Comparison of ENCODE assay signal across 9 cellular contexts in the genomic region with DNA sequence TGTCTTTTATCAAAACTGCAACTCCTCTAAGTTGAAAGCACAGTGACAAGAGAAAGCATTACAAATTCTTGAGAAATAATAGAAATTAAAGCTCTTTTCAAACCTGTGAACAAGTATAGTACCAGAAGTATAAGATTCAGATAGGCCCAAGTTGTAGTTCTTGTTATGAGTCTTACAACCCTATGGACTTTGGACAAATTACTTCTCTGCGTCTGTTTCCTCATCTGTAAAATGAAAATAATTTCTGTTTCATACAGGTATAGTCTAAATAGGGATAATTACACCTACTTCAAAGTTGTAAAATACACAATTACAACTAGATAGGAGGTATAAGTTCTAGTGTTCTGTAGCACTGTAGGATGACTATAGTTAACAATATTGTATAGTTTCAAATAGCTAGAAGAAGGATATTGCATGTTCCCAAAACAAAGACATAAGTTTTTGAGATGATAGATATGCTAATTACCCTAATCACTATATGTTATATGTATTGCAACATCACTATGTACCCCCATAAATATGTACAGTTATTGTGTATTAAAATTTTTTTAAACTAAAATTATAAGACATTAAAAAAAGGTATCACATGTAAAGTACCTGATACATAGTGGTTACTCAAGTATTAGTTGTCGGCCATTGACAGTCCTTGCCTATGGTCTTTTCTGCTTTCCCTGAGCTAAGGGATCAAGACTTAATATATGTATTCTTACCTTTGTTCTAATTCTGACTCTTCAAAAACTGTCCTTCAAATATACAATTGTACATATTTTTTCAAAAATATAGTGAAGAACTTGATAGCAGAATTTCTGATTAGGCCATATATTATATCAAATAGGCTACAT. TPM values are rescaled to one million over a fixed set of nuclear protein-coding genes. Genes with fewer than 3 reads are reported as not detected.
A peak's percentile ranks its signal among the peaks of the same experiment; 100 is the strongest.
DNase-seq lines count a peak whose midpoint lies in the region; ATAC-seq, FAIRE-seq and TF ChIP-seq lines count a peak whose summit lies in the region.
"Had no signal": no experiment of that assay in that cellular context is flagged by ENCODE, and none has a peak within 500 bp of the region (broad histone marks: within the 10 kb centered on the region; RNA-seq: fewer than 3 reads in every experiment).

No MANE protein-coding gene starts in this region.

- FAIRE-seq in G401.6 (lab: Jason Lieb, UNC), result peak; percentile 25

- WGBS in body of pancreas, 2 donors, result 88 to 89% methylated on average over 2 of the region's 2 CpGs

- TF ChIP-seq CTCF in LNCaP clone FGC (IDR thresholded peaks at IDR 0.05; ENCODE audit: control insufficient read depth, extremely low read depth, insufficient read depth) (no peak), coronary artery (IDR thresholded peaks at IDR 0.05) (no peak), body of pancreas (IDR thresholded peaks at IDR 0.05) (no peak)

- no peak for DNase-seq in LNCaP clone FGC (ENCODE audit: low read depth)
- DNase-seq in coronary artery (ENCODE audit: low spot score), result no peak
- no peak for DNase-seq in middle frontal gyrus (ENCODE audit: extremely low spot score, low spot score)
- no peak for DNase-seq in body of pancreas
- DNase-seq in activated CD4-positive, alpha-beta T cell treated with anti-CD3 and anti-CD28 coated beads, Interleukin-2, amount 10 ng/mL, durations not matched to agents 24 days and 14 days, result no peak
- DNase-seq: NCI-H2227 treated with DMSO at 0.1 percent for 48 hours had no signal

- H3K4me1 Mint-ChIP-seq in activated CD4-positive, alpha-beta T cell treated with anti-CD3 and anti-CD28 coated beads, Interleukin-2, amount 10 ng/mL, durations not matched to agents 24 days and 14 days, result peaks cover 43% of the 10 kb centered on the region

- no peaks in the 10 kb centered on the region for H3K9me3 Mint-ChIP-seq in activated CD4-positive, alpha-beta T cell treated with anti-CD3 and anti-CD28 coated beads, Interleukin-2, amount 10 ng/mL, durations not matched to agents 24 days and 14 days

- TF ChIP-seq POLR2A in body of pancreas (IDR thresholded peaks at IDR 0.05), result no peak

- H3K4me1 ChIP-seq in neuron (ENCODE audit: insufficient read depth, low read length) (peaks cover 40% of the 10 kb centered on the region), body of pancreas (peaks cover 45% of the 10 kb centered on the region)

- no peaks in the 10 kb centered on the region for H3K36me3 Mint-ChIP-seq in activated CD4-positive, alpha-beta T cell treated with anti-CD3 and anti-CD28 coated beads, Interleukin-2, amount 10 ng/mL, durations not matched to agents 24 days and 14 days (ENCODE audit: low read depth)

- no peak for ATAC-seq in GM18868 (IDR thresholded peaks at IDR 0.05; ENCODE audit: unreplicated experiment)
- ATAC-seq in body of pancreas, result no peak

- intact Hi-C loops in body of pancreas (cut with DNase I), result no loop called here
- intact Hi-C loops in activated CD4-positive, alpha-beta T cell treated with anti-CD3 and anti-CD28 coated beads, Interleukin-2, amount 10 ng/mL, durations not matched to agents 24 days and 14 days (cut with micrococcal nuclease), result no loop called here

- H3K36me3 ChIP-seq in neuron (ENCODE audit: insufficient read depth, low read length) (no peaks in the 10 kb centered on the region), body of pancreas (replicated peaks in 1 of 2; ENCODE audit: insufficient read depth in 1 of 2, low read depth in 2 of 2) (no peaks in the 10 kb centered on the region)

- peaks cover 8% of the 10 kb centered on the region for H3K27me3 Mint-ChIP-seq in activated CD4-positive, alpha-beta T cell treated with anti-CD3 and anti-CD28 coated beads, Interleukin-2, amount 10 ng/mL, durations not matched to agents 24 days and 14 days

- H2AFZ ChIP-seq in neuron (ENCODE audit: low read depth, low read length), result no peak overlapping the region

- H3K9me3 ChIP-seq in neuron (ENCODE audit: low read length), result no peaks in the 10 kb centered on the region
- no peaks in the 10 kb centered on the region for H3K9me3 ChIP-seq in body of pancreas

- H3K27ac Mint-ChIP-seq in activated CD4-positive, alpha-beta T cell treated with anti-CD3 and anti-CD28 coated beads, Interleukin-2, amount 10 ng/mL, durations not matched to agents 24 days and 14 days, result no peak overlapping the region

- no peak overlapping the region for H3K4me3 Mint-ChIP-seq in activated CD4-positive, alpha-beta T cell treated with anti-CD3 and anti-CD28 coated beads, Interleukin-2, amount 10 ng/mL, durations not matched to agents 24 days and 14 days

- H3K4me3 ChIP-seq in LNCaP clone FGC (ENCODE audit: low read depth, low read length), result peak overlapping the region; percentile 91
- H3K4me3 ChIP-seq in coronary artery, result peak overlapping the region; percentile 93
- H3K4me3 ChIP-seq in neuron (ENCODE audit: low read length), result peak overlapping the region; percentile 89
- no peak overlapping the region for H3K4me3 ChIP-seq in body of pancreas

- peak overlapping the region in 1 of 2 donors; percentile 94 for H3K27ac ChIP-seq in coronary artery
- peak overlapping the region in 1 of 4 donors; percentile 99 for H3K27ac ChIP-seq in body of pancreas

- H3K27me3 ChIP-seq in neuron (ENCODE audit: insufficient read depth, low read length), result no peaks in the 10 kb centered on the region
- no peaks in the 10 kb centered on the region for H3K27me3 ChIP-seq in body of pancreas

RNA-seq across cellular contexts. Expression of gene WASL, which starts 1.8 kb away (rescaled TPM):
- total RNA-seq in body of pancreas, result 10 to 100 TPM; 12.9 to 20.5 TPM
- total RNA-seq in activated CD4-positive, alpha-beta T cell treated with anti-CD3 and anti-CD28 coated beads, Interleukin-2, amount 10 ng/mL, durations not matched to agents 24 days and 14 days, result 6.4 and 6.7 TPM in 2 replicates

Comparison
In these comparisons a context has a peak if more than half of its experiments do, and no peak if none do; other contexts are left out.
1. H3K4me3 ChIP-seq: peak in LNCaP clone FGC (single experiment), coronary artery (single experiment) and neuron (single experiment); none in body of pancreas (0 of 2).